1 cellular context compared by ENCODE assay signal in genomic region chr19:40818480-40819399, GRCh38.
TF ChIP-seq lines count a peak whose summit lies in the region.

No MANE protein-coding gene starts in this region.

TF ChIP-seq in SK-N-SH, 30 proteins besides CTCF, POLR2A, EP300 and RAD21:
- TF ChIP-seq NFIC (IDR thresholded peaks at IDR 0.05; ENCODE audit: borderline replicate concordance) = peak; percentile 42; the same call in 1 of the 2 replicates
